13 cellular contexts compared by ENCODE assay signal in the genomic region with DNA sequence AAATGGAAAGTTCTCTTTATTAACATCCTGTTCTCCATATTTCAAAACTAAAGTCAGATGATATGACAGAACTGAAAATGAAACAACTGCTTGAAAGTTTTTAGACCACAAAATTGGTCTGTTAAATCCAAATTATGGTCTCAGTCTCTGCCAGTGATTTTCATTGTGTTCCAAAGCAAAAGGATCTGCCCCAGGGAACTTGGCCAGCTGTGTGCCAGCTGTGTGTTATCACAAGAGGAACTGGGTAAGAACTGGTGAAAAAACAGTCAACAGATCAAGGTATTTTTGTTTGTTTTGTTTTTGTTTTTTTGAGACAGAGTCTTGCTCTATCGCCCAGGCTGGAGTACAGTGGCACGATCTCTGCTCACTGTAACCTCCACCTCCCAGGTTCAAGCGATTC.
A peak's percentile ranks its signal among the peaks of the same experiment; 100 is the strongest.
DNase-seq lines count a peak whose midpoint lies in the region; ATAC-seq, FAIRE-seq and TF ChIP-seq lines count a peak whose summit lies in the region.
"Had no signal": no experiment of that assay in that cellular context is flagged by ENCODE, and none has a peak within 500 bp of the region (broad histone marks: within the 10 kb centered on the region; RNA-seq: fewer than 3 reads in every experiment).

No MANE protein-coding gene starts in this region.

- no peak overlapping the region for H2AFZ ChIP-seq in neural progenitor cell (replicated peaks)
- H2AFZ ChIP-seq in GM23248: no peak overlapping the region

- H3K4me1 Mint-ChIP-seq in neural progenitor cell: peaks cover 14% of the 10 kb centered on the region
- H3K4me1 Mint-ChIP-seq: CD8-positive, alpha-beta memory T cell had no signal

- H3F3A ChIP-seq in neural progenitor cell (ENCODE audit: low read depth) (no peaks in the 10 kb centered on the region), GM23248 (ENCODE audit: insufficient read depth) (no peaks in the 10 kb centered on the region)

- no peaks in the 10 kb centered on the region for H3K9me2 ChIP-seq in GM23248 (ENCODE audit: insufficient read depth)

- ATAC-seq in GM21367 (IDR thresholded peaks at IDR 0.05; ENCODE audit: unreplicated experiment) (peak; percentile 59), HG03064 (IDR thresholded peaks at IDR 0.05; ENCODE audit: low read depth, unreplicated experiment) (peak; percentile 67)
- ATAC-seq: right lobe of liver had no signal

- WGBS in GM23248 (ENCODE audit: low coverage in 1 of 2, low lambda C conversion rate in 2 of 2, missing lambda C conversion rate in 2 of 2), 2 experiments: 76 to 78% methylated on average over 3 of the region's 3 CpGs

- H3K36me3 Mint-ChIP-seq in neural progenitor cell: no peaks in the 10 kb centered on the region
- H3K36me3 Mint-ChIP-seq: activated naive CD4-positive, alpha-beta T cell treated with anti-CD3 and anti-CD28 coated beads, Interleukin-2, amount 10 ng/mL, durations not matched to agents 7 days and 5 days had no signal

- H3K79me2 ChIP-seq in neural progenitor cell (ENCODE audit: low read depth) (no peaks in the 10 kb centered on the region), GM23248 (ENCODE audit: insufficient read depth) (no peaks in the 10 kb centered on the region)

- no peaks in the 10 kb centered on the region for H3K9me3 Mint-ChIP-seq in neural progenitor cell
- H3K9me3 Mint-ChIP-seq: activated naive CD4-positive, alpha-beta T cell treated with anti-CD3 and anti-CD28 coated beads, Interleukin-2, amount 10 ng/mL, durations not matched to agents 7 days and 5 days had no signal

- H3K9ac ChIP-seq in adipocyte (ENCODE audit: low read length): no peak overlapping the region
- H3K9ac ChIP-seq in neural progenitor cell: no peak overlapping the region
- no peak overlapping the region for H3K9ac ChIP-seq in GM23248

- H3K27me3 Mint-ChIP-seq in neural progenitor cell (ENCODE audit: insufficient read depth, low read depth): no peaks in the 10 kb centered on the region
- H3K27me3 Mint-ChIP-seq: activated naive CD4-positive, alpha-beta T cell treated with anti-CD3 and anti-CD28 coated beads, Interleukin-2, amount 10 ng/mL, durations not matched to agents 7 days and 5 days; CD8-positive, alpha-beta memory T cell; IgD-negative memory B cell had no signal

- H3K9me3 ChIP-seq in adipocyte (ENCODE audit: control insufficient read depth, low read length) (no peaks in the 10 kb centered on the region), neural progenitor cell (ENCODE audit: low read depth) (no peaks in the 10 kb centered on the region), GM23248 (ENCODE audit: low read depth) (no peaks in the 10 kb centered on the region)
- H3K9me3 ChIP-seq: right lobe of liver had no signal

- H4K20me1 ChIP-seq in neural progenitor cell (ENCODE audit: low read depth) (no peaks in the 10 kb centered on the region), GM23248 (ENCODE audit: insufficient read depth) (no peaks in the 10 kb centered on the region)

- in situ Hi-C loops in GM23248 (cut with MboI): no loop called here

- FAIRE-seq in GM18507 (lab: Jason Lieb, UNC): peak; percentile 80

- DNase-seq in GM18507 (ENCODE audit: extremely low spot score, insufficient read length, low read depth) (no peak), adipocyte (ENCODE audit: low read depth) (peak; percentile 44), hypothalamus (lab: John Stamatoyannopoulos, UW) (no peak), neural progenitor cell (ENCODE audit: low spot score) (no peak), KG1 (lab: John Stamatoyannopoulos, UW) (no peak), GM23248 (no peak)
- DNase-seq: activated CD4-positive, alpha-beta T cell treated with anti-CD3 and anti-CD28 coated beads for 1 hour; activated naive CD4-positive, alpha-beta T cell treated with anti-CD3 and anti-CD28 coated beads, Interleukin-2, amount 10 ng/mL, durations not matched to agents 7 days and 5 days; CD8-positive, alpha-beta memory T cell; right lobe of liver had no signal

- H3K4me2 ChIP-seq in neural progenitor cell (no peak overlapping the region), GM23248 (ENCODE audit: unreplicated experiment) (no peak overlapping the region)

- H3K27ac ChIP-seq in neural progenitor cell (no peak overlapping the region), GM23248 (no peak overlapping the region)
- H3K27ac ChIP-seq: right lobe of liver had no signal

- H3K4me1 ChIP-seq in adipocyte (ENCODE audit: control insufficient read depth, insufficient read depth, low read length) (peaks cover 14% of the 10 kb centered on the region), neural progenitor cell (peaks cover 14% of the 10 kb centered on the region), GM23248 (ENCODE audit: insufficient read depth) (no peaks in the 10 kb centered on the region)
- H3K4me1 ChIP-seq: right lobe of liver had no signal

- no peak for TF ChIP-seq CTCF in neural progenitor cell (IDR thresholded peaks at IDR 0.05)

- H3K36me3 ChIP-seq in adipocyte (ENCODE audit: control insufficient read depth, insufficient read depth, low read length, severe bottlenecking) (no peaks in the 10 kb centered on the region), neural progenitor cell (no peaks in the 10 kb centered on the region), GM23248 (ENCODE audit: low read depth) (no peaks in the 10 kb centered on the region)
- H3K36me3 ChIP-seq: right lobe of liver had no signal

- H3K27me3 ChIP-seq in adipocyte (replicated peaks; ENCODE audit: control insufficient read depth, insufficient read depth, low read length) (no peaks in the 10 kb centered on the region), neural progenitor cell (no peaks in the 10 kb centered on the region), GM23248 (replicated peaks; ENCODE audit: insufficient read depth) (no peaks in the 10 kb centered on the region)
- H3K27me3 ChIP-seq: right lobe of liver had no signal

- H3K27ac Mint-ChIP-seq in neural progenitor cell: no peak overlapping the region
- H3K27ac Mint-ChIP-seq: activated naive CD4-positive, alpha-beta T cell treated with anti-CD3 and anti-CD28 coated beads, Interleukin-2, amount 10 ng/mL, durations not matched to agents 7 days and 5 days; CD8-positive, alpha-beta memory T cell; IgD-negative memory B cell had no signal

- no peak overlapping the region for H3K4me3 Mint-ChIP-seq in neural progenitor cell
- H3K4me3 Mint-ChIP-seq: activated naive CD4-positive, alpha-beta T cell treated with anti-CD3 and anti-CD28 coated beads, Interleukin-2, amount 10 ng/mL, durations not matched to agents 7 days and 5 days; CD8-positive, alpha-beta memory T cell had no signal

- H3K4me3 ChIP-seq in adipocyte (ENCODE audit: low read length): no peak overlapping the region
- no peak overlapping the region for H3K4me3 ChIP-seq in neural progenitor cell
- H3K4me3 ChIP-seq in GM23248: no peak overlapping the region
- H3K4me3 ChIP-seq: right lobe of liver had no signal
